ENCODE assay signal across 8 cellular contexts in the genomic region with DNA sequence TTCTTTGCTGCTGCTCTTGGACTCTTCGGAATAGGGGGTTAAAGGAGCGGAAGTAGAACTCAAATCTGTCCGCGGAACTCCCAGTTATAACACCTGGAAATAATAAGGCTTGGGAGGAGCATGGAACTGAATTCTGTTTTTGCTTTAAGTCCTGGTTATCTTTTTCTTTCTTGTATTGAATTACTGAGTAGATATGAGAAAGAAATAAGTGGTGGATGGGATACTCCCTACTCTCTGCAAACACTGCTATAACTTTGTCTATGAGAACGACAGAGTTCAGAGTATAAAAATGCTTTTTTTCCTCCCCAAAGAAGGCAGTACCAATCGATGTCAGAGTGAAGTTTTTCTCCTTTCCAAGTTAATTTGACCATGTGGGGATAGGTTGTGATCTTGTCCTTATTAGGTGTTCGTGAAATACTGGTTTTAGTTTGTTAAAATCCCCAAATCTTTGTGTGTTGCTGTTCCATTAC. TPM values are rescaled to one million over a fixed set of nuclear protein-coding genes. Genes with fewer than 3 reads are reported as not detected.
A peak's percentile ranks its signal among the peaks of the same experiment; 100 is the strongest.
DNase-seq lines count a peak whose midpoint lies in the region; ATAC-seq, FAIRE-seq and TF ChIP-seq lines count a peak whose summit lies in the region.

No MANE protein-coding gene starts in this region.

- POLR2A ChIA-PET in A549 (lab: Yijun Ruan, JAX), result no interaction called here
- POLR2A ChIA-PET in Panc1 (lab: Charles Lee), result no interaction called here

- TF ChIP-seq EP300 in A549 (IDR thresholded peaks at IDR 0.05), result no peak

- H3K4me2 ChIP-seq in A549 (peak overlapping the region; percentile 95), mesendoderm (ENCODE audit: low read length) (peak overlapping the region; percentile 72)

- no peak overlapping the region for H3K23ac ChIP-seq in mesendoderm (ENCODE audit: low read length)

- H3K79me1 ChIP-seq in mesendoderm (ENCODE audit: low read length), result peaks cover 1% of the 10 kb centered on the region

- H3K4me1 ChIP-seq in A549 (peaks cover 48% of the 10 kb centered on the region), Panc1 (ENCODE audit: control insufficient read depth, insufficient read depth, low read length) (peaks cover 3% of the 10 kb centered on the region; the same call in 1 of the 2 replicates), colonic mucosa (peaks cover 4% of the 10 kb centered on the region), mesendoderm (ENCODE audit: control insufficient read depth, low read depth, low read length) (peaks cover 2% of the 10 kb centered on the region)

- ATAC-seq in A549 (peak in 1 of 2 experiments; percentile 3; a peak in 1 of 6 replicates), Panc1 (no peak), GM21381 (IDR thresholded peaks at IDR 0.05; ENCODE audit: unreplicated experiment) (no peak), HG03460 (IDR thresholded peaks at IDR 0.05; ENCODE audit: unreplicated experiment) (no peak)

- CTCF ChIA-PET in A549 (lab: Yijun Ruan, JAX), result no interaction called here
- CTCF ChIA-PET in Panc1 (lab: Charles Lee), result no interaction called here

- no peak overlapping the region for H3K4ac ChIP-seq in mesendoderm (ENCODE audit: low read depth, low read length)

- in situ Hi-C loops in Panc1 (cut with HindIII; ENCODE audit: low pct_unique_long_range_greater_than_20kb, low sequenced_read_pairs), result no loop called here

- H2BK5ac ChIP-seq in mesendoderm (ENCODE audit: low read length), result no peak overlapping the region

- H3K9ac ChIP-seq in colonic mucosa (ENCODE audit: low read depth in 2 of 2, low read length in 2 of 2), result peak overlapping the region; percentile 88 to 97
- H3K9ac ChIP-seq in mesendoderm (ENCODE audit: low read length), result peak overlapping the region; percentile 88

- TF ChIP-seq CTCF in A549 (IDR thresholded peaks at IDR 0.05) (no peak), GM10266 (IDR thresholded peaks at IDR 0.05; ENCODE audit: control insufficient read depth, insufficient read depth, low read depth, missing control alignments) (no peak), Panc1 (IDR thresholded peaks at IDR 0.05) (no peak), colonic mucosa (IDR thresholded peaks at IDR 0.05) (no peak)

- H2BK15ac ChIP-seq in mesendoderm (replicated peaks; ENCODE audit: low read depth), result no peak overlapping the region

- no peak for TF ChIP-seq POLR2A in A549 (IDR thresholded peaks at IDR 0.05; ENCODE audit: low read length)

- no peak for FAIRE-seq in A549 (lab: Jason Lieb, UNC)

- TF ChIP-seq RAD21 in A549 (conservative IDR thresholded peaks at IDR 0.05 in 1 of 2, IDR thresholded peaks at IDR 0.05 in 1 of 2), result no peak

- TSS peak; percentile 79 for BruUV-seq in Panc1 (replicated peaks; lab: Mats Ljungman, UMichigan)

- H3K79me2 ChIP-seq in mesendoderm (ENCODE audit: control insufficient read depth, insufficient read depth, low read length), result peaks cover 34% of the 10 kb centered on the region

- no peaks in the 10 kb centered on the region for H3K27me3 ChIP-seq in Panc1 (ENCODE audit: control insufficient read depth, insufficient read depth, low read length)
- no peaks in the 10 kb centered on the region for H3K27me3 ChIP-seq in colonic mucosa
- no peaks in the 10 kb centered on the region for H3K27me3 ChIP-seq in mesendoderm (ENCODE audit: insufficient read depth, low read length, poor library complexity)

- H3K36me3 ChIP-seq in Panc1 (ENCODE audit: control insufficient read depth, insufficient read depth, low read length) (peaks cover 9% of the 10 kb centered on the region; the same call in 1 of the 2 replicates), colonic mucosa (no peaks in the 10 kb centered on the region), mesendoderm (ENCODE audit: control insufficient read depth, insufficient read depth, low read length) (no peaks in the 10 kb centered on the region)

- H4K8ac ChIP-seq in mesendoderm (ENCODE audit: low read depth, low read length), result no peak overlapping the region

- no peak overlapping the region for H4K5ac ChIP-seq in mesendoderm (ENCODE audit: low read length)

- H2AK5ac ChIP-seq in mesendoderm (ENCODE audit: low read length), result no peak overlapping the region

- DNase-seq in A549 (ENCODE audit: low read depth in 1 of 2, low spot score in 1 of 2) (peak; percentile 25 to 36), GM10266 (ENCODE audit: extremely low spot score) (peak; percentile 18), Panc1 (ENCODE audit: low read depth, low spot score) (no peak), colonic mucosa (peak; percentile 28), mesendoderm (peak; percentile 51), NCI-H2029 treated with DMSO at 0.1 percent for 48 hours (lab: John Stamatoyannopoulos, UW) (no peak)

- H3K27ac ChIP-seq in A549 (peak overlapping the region; percentile 87 to 97), Panc1 (ENCODE audit: low read length) (peak overlapping the region; percentile 70), colonic mucosa (peak overlapping the region; percentile 97), mesendoderm (ENCODE audit: low read depth, low read length) (no peak overlapping the region)

- H3K56ac ChIP-seq in mesendoderm (ENCODE audit: low read length), result peak overlapping the region; percentile 94

- H3K9me3 ChIP-seq in A549 (peaks cover 4% of the 10 kb centered on the region), Panc1 (ENCODE audit: control insufficient read depth, insufficient read depth, low read depth, low read length) (no peaks in the 10 kb centered on the region), colonic mucosa (no peaks in the 10 kb centered on the region)

- H3K18ac ChIP-seq in mesendoderm (ENCODE audit: low read length), result peak overlapping the region; percentile 88

- no peak overlapping the region for H2BK120ac ChIP-seq in mesendoderm (ENCODE audit: low read depth, low read length)

- H3K4me3 ChIP-seq in A549, result peak overlapping the region; percentile 84
- H3K4me3 ChIP-seq in Panc1 (ENCODE audit: low read depth in 2 of 2, low read length in 2 of 2), result peak overlapping the region; percentile 63 to 65
- peak overlapping the region; percentile 95 for H3K4me3 ChIP-seq in colonic mucosa
- peak overlapping the region; percentile 96 for H3K4me3 ChIP-seq in mesendoderm (ENCODE audit: low read length)

- WGBS in A549 (ENCODE audit: missing lambda C conversion rate), result 3% methylated on average over 7 of the region's 7 CpGs
- no CpG with 5 or more reads among the region's 7 CpGs for WGBS in mesendoderm (ENCODE audit: extremely low coverage, insufficient coverage, low lambda C conversion rate)

- intact Hi-C loops in Panc1 (cut with micrococcal nuclease; ENCODE audit: unreplicated experiment) (no loop called here), colonic mucosa (cut with DNase I) (no loop called here)

TF ChIP-seq in A549, 52 proteins besides CTCF, POLR2A, EP300 and RAD21:
- TF ChIP-seq JUN (IDR thresholded peaks at IDR 0.05), result 0 out of 5 replicates have a peak, but pooled peaks of 1 of the 2 experiments have one; percentile 22
- TF ChIP-seq, protein P1, sequence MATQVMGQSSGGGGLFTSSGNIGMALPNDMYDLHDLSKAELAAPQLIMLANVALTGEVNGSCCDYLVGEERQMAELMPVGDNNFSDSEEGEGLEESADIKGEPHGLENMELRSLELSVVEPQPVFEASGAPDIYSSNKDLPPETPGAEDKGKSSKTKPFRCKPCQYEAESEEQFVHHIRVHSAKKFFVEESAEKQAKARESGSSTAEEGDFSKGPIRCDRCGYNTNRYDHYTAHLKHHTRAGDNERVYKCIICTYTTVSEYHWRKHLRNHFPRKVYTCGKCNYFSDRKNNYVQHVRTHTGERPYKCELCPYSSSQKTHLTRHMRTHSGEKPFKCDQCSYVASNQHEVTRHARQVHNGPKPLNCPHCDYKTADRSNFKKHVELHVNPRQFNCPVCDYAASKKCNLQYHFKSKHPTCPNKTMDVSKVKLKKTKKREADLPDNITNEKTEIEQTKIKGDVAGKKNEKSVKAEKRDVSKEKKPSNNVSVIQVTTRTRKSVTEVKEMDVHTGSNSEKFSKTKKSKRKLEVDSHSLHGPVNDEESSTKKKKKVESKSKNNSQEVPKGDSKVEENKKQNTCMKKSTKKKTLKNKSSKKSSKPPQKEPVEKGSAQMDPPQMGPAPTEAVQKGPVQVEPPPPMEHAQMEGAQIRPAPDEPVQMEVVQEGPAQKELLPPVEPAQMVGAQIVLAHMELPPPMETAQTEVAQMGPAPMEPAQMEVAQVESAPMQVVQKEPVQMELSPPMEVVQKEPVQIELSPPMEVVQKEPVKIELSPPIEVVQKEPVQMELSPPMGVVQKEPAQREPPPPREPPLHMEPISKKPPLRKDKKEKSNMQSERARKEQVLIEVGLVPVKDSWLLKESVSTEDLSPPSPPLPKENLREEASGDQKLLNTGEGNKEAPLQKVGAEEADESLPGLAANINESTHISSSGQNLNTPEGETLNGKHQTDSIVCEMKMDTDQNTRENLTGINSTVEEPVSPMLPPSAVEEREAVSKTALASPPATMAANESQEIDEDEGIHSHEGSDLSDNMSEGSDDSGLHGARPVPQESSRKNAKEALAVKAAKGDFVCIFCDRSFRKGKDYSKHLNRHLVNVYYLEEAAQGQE (IDR thresholded peaks at IDR 0.05), result no peak

RNA-seq across cellular contexts. Expression of a gene that starts 1.2 kb away (rescaled TPM):
- polyA plus RNA-seq in A549 (2011; rRNA removed), result 26.8 and 32.8 TPM in 2 replicates
- polyA plus RNA-seq in A549 (2012; cell fraction: cytosol; rRNA removed), result 6.8 and 9.8 TPM in 2 replicates
- polyA plus RNA-seq in A549 (2012; cell fraction: nucleus; rRNA removed), result 10.5 and 11.7 TPM in 2 replicates
- polyA plus RNA-seq in A549 (2017; fragmentation: RNase III; extraction: RNeasy Plus Mini Kit Qiagen cat#74134 plus additional on column Dnase treatment), result 10.7 to 11.9 TPM (median 11.4 TPM) in 3 replicates
- 38.4 and 39.0 TPM in 2 replicates for polyA minus RNA-seq in A549 (2011; rRNA and poly(A)+ RNA removed)
- 7.0 TPM for total RNA-seq in Panc1 (2021; ENCODE audit: unreplicated experiment)
- polyA plus RNA-seq in Panc1 (2012; ENCODE audit: insufficient read length), result 3.2 TPM
- 10 to 100 TPM; 12.8 to 17.9 TPM for total RNA-seq in colonic mucosa
- polyA plus RNA-seq in mesendoderm (2013, experiment 1 of 2), result 10.7 TPM
- polyA plus RNA-seq in mesendoderm (2013, experiment 2 of 2), result 10.4 TPM

Comparison
In these comparisons a context has a peak if more than half of its experiments do, and no peak if none do; other contexts are left out.
1. DNase-seq: peak in A549 (2 of 2), GM10266 (single experiment), colonic mucosa (single experiment) and mesendoderm (single experiment); none in Panc1 (single experiment) and NCI-H2029 treated with DMSO at 0.1 percent for 48 hours (single experiment).
2. Peak in every context shown above with its lines, with median percentiles within 50 percentile points of each other: H3K4me3 ChIP-seq.